ENCODE assay signal across 1 cellular context in genomic region chr2:119657486-119658145, GRCh38.
TF ChIP-seq lines count a peak whose summit lies in the region.

No MANE protein-coding gene starts in this region.

TF ChIP-seq in K562, 482 proteins besides CTCF, POLR2A, EP300 and RAD21:
- TF ChIP-seq, protein P1, sequence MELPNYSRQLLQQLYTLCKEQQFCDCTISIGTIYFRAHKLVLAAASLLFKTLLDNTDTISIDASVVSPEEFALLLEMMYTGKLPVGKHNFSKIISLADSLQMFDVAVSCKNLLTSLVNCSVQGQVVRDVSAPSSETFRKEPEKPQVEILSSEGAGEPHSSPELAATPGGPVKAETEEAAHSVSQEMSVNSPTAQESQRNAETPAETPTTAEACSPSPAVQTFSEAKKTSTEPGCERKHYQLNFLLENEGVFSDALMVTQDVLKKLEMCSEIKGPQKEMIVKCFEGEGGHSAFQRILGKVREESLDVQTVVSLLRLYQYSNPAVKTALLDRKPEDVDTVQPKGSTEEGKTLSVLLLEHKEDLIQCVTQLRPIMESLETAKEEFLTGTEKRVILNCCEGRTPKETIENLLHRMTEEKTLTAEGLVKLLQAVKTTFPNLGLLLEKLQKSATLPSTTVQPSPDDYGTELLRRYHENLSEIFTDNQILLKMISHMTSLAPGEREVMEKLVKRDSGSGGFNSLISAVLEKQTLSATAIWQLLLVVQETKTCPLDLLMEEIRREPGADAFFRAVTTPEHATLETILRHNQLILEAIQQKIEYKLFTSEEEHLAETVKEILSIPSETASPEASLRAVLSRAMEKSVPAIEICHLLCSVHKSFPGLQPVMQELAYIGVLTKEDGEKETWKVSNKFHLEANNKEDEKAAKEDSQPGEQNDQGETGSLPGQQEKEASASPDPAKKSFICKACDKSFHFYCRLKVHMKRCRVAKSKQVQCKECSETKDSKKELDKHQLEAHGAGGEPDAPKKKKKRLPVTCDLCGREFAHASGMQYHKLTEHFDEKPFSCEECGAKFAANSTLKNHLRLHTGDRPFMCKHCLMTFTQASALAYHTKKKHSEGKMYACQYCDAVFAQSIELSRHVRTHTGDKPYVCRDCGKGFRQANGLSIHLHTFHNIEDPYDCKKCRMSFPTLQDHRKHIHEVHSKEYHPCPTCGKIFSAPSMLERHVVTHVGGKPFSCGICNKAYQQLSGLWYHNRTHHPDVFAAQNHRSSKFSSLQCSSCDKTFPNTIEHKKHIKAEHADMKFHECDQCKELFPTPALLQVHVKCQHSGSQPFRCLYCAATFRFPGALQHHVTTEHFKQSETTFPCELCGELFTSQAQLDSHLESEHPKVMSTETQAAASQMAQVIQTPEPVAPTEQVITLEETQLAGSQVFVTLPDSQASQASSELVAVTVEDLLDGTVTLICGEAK (IDR thresholded peaks at IDR 0.05) = 0 out of 2 replicates have a peak, but pooled peaks have one; percentile 22
- TF ChIP-seq, protein P1 (CRISPR knock-in tag; IDR thresholded peaks at IDR 0.05) = no peak
- no peak for TF ChIP-seq WHSC1 (IDR thresholded peaks at IDR 0.05; ENCODE audit: low read length)
- TF ChIP-seq, protein P2, sequence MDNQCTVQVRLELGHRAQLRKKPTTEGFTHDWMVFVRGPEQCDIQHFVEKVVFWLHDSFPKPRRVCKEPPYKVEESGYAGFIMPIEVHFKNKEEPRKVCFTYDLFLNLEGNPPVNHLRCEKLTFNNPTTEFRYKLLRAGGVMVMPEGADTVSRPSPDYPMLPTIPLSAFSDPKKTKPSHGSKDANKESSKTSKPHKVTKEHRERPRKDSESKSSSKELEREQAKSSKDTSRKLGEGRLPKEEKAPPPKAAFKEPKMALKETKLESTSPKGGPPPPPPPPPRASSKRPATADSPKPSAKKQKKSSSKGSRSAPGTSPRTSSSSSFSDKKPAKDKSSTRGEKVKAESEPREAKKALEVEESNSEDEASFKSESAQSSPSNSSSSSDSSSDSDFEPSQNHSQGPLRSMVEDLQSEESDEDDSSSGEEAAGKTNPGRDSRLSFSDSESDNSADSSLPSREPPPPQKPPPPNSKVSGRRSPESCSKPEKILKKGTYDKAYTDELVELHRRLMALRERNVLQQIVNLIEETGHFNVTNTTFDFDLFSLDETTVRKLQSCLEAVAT (IDR thresholded peaks at IDR 0.05) = no peak
- no peak for TF ChIP-seq SMAD4 (CRISPR knock-in tag; conservative IDR thresholded peaks at IDR 0.05)
